ENCODE assay signal across 8 cellular contexts in the genomic region with DNA sequence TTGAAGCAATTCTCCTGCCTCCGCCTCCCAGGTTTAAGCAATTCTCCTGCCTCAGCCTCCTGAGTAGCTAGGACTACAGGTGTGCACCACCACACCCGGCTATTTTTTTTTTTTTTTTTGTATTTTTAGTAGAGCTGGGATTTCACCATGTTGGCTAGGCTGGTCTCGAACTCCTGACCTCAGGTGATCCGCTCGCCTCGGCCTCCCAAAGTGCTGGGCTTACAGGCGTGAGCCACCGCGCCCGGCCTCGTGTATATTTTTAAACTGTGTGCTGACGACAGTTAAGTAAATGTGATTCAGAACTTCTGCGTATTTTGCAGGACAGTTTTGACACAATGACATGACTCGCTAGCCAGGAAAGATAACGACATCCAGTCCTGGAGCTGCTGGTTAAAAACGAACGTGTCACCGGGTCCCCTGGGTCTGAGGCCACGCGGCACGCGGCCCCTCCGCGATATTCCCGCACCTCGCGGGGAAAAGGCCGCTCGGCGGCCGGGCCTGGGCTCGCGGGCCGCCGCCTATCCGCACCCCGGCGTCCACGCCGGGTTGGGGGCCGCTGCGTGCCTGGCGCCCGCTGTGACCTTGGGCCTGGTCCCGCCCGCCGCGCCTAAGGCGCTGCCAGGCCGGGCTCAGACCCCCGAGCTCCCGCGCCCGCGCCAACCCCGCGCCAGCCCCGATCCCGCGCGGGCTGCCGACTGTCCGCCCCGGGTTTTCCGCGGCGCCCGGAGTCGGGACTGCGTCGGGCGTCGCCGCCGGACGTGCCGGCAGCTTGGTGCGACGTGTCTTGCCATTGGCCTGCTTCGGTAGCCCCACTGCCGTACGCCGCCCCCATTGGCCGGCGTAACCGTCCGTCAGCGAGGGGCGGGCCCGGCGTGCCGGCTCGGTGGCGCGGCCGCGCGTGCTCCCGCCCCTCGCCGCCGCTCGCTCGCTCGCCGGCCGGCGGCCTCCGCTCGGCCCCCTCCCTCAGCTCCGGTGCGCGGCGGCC. TPM values are rescaled to one million over a fixed set of nuclear protein-coding genes. Genes with fewer than 3 reads are reported as not detected.
DNase-seq lines count a peak whose midpoint lies in the region; ATAC-seq and TF ChIP-seq lines count a peak whose summit lies in the region.

FOXK2 (plus strand) TSS at position 907 of the 985 bp plus-strand sequence. CDS start 157 bp downstream, outside the sequence.

- TF ChIP-seq CTCF in spleen (IDR thresholded peaks at IDR 0.05 in 8 of 11, conservative IDR thresholded peaks at IDR 0.05 in 3 of 11) = peak in 3 of 11 experiments; percentile 7 to 21 (median 20)

- peak within 1 kb of the TSS; percentile 62 to 96 (median 78) for H3K4me3 ChIP-seq in spleen

- H3K36me3 ChIP-seq in spleen = no peaks in the 10 kb centered on the region

- no peaks in the 10 kb centered on the region for H3K9me3 ChIP-seq in spleen

- H3K27ac ChIP-seq in spleen = peak within 1 kb of the TSS; percentile 90 to 98 (median 96)

- TF ChIP-seq POLR2A in spleen (IDR thresholded peaks at IDR 0.05) = peak in 1 of 3 donors; percentile 60

- ATAC-seq in GM18909 (IDR thresholded peaks at IDR 0.05; ENCODE audit: poor library complexity, unreplicated experiment) = peak; percentile 95
- peak; percentile 93 for ATAC-seq in HG03159 (IDR thresholded peaks at IDR 0.05; ENCODE audit: unreplicated experiment)
- ATAC-seq in activated CD4-positive, CD25-positive, alpha-beta regulatory T cell treated with anti-CD3 and anti-CD28 coated beads, Interleukin-2, amount 50 U/mL, for 24 hours = peak; percentile 97 to 98

- DNase-seq in AG08396 (ENCODE audit: low spot score) = peak; percentile 100
- peak; percentile 77 to 98 for DNase-seq in NCI-H446 (lab: John Stamatoyannopoulos, UW)
- peak; percentile 94 for DNase-seq in central memory CD4-positive, alpha-beta T cell
- DNase-seq in iris pigment epithelial cell (ENCODE audit: low read depth) = peak; percentile 95
- DNase-seq in spleen = peak; percentile 97

- peaks cover 25 to 52% (median 39%) of the 10 kb centered on the region in 6 donors for H3K4me1 ChIP-seq in spleen

- intact Hi-C loops in spleen (cut with DNase I; ENCODE audit: low total_unique reads) = no loop called here

- 2 to 19% (median 3%) methylated on average over 13 to 114 of the region's 114 CpGs for WGBS in spleen, 5 donors

- H3K27me3 ChIP-seq in spleen (replicated peaks in 1 of 7) = no peaks in the 10 kb centered on the region

RNA-seq across cellular contexts. Expression of gene FOXK2, which starts in this region (rescaled TPM):
- total RNA-seq in spleen = 10 to 100 TPM; 39.9 to 55.1 (median 45.6) TPM
- 10 to 100 TPM; 10.4 to 16.7 (median 12.4) TPM for polyA plus RNA-seq in spleen

Comparison
In these comparisons a context has a peak if more than half of its experiments do, and no peak if none do; other contexts are left out.
1. Peak in every context shown above with its lines: DNase-seq, ATAC-seq, H3K4me3 ChIP-seq and H3K27ac ChIP-seq.